In genomic region chr6:40336986-40337780, GRCh38 we compare ENCODE assay signal across 19 cellular contexts.
"Had no signal": no experiment of that assay in that cellular context is flagged by ENCODE, and none has a peak within 500 bp of the region (broad histone marks: within the 10 kb centered on the region; RNA-seq: fewer than 3 reads in every experiment).

No MANE protein-coding gene starts in this region.

- H3K9me3 ChIP-seq: colonic mucosa, left ventricle myocardium inferior, neutrophil, ovary, psoas muscle, upper lobe of left lung had no signal

- FAIRE-seq: endothelial cell of umbilical vein had no signal

- H3K27me3 ChIP-seq: colonic mucosa, ovary, upper lobe of left lung had no signal

- H3K4me3 ChIP-seq: colonic mucosa, dorsolateral prefrontal cortex, left ventricle myocardium inferior, ovary, psoas muscle, upper lobe of left lung had no signal

- H3K4me1 ChIP-seq: colonic mucosa, left ventricle myocardium inferior, psoas muscle, upper lobe of left lung had no signal

- DNase-seq: activated CD4-positive, alpha-beta T cell treated with anti-CD3 and anti-CD28 coated beads for 1 hour; activated CD4-positive, alpha-beta T cell treated with anti-CD3 and anti-CD28 coated beads, Interleukin-2, amount 50 U/mL, for 1 hour; activated CD8-positive, alpha-beta T cell treated with anti-CD3 and anti-CD28 coated beads, Interleukin-2, amount 10 ng/mL, durations not matched to agents 7 days and 5 days; aorta; colonic mucosa; effector memory CD8-positive, alpha-beta T cell; hippocampal formation; kidney glomerular epithelial cell; left ventricle myocardium inferior; ovary; psoas muscle; right cardiac atrium; stimulated activated CD4-positive, alpha-beta T cell treated with anti-CD3 and anti-CD28 coated beads, Interleukin-4, amount 100 ng/mL, for 4 hours; stimulated activated naive CD8-positive, alpha-beta T cell treated with anti-CD3 and anti-CD28 coated beads, Interleukin-15, Interleukin-2, amounts not matched to agents 100 U/mL and 50 U/mL, for 24 hours; upper lobe of left lung had no signal

- H3K27ac ChIP-seq: colonic mucosa, left ventricle myocardium inferior, neutrophil, ovary, psoas muscle, upper lobe of left lung, VCaP had no signal

- H3K36me3 ChIP-seq: colonic mucosa, left ventricle myocardium inferior, neutrophil, ovary, upper lobe of left lung had no signal
